ENCODE assay signal across 6 cellular contexts in the genomic region with DNA sequence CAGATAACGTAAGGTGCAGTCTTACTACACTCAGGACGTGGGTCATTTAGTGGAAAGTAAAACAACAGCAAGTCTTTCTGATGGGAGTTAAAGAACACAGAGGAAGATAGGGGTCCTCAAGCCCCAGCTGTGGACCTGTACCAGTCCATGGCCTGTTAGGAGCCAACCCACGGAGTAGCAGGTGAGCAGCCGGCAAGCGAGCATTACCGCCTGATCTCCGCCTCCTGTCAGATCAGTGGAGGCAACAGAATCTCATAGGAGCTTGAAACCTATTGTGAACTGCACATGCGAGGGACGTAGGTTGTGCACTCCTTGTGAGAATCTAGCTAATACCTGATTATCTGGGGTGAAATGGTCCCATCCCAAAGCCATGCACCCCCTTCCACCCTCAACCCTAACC.
"Had no signal": no experiment of that assay in that cellular context is flagged by ENCODE, and none has a peak within 500 bp of the region (broad histone marks: within the 10 kb centered on the region; RNA-seq: fewer than 3 reads in every experiment).

No MANE protein-coding gene starts in this region.

- FAIRE-seq: HepG2, HTR-8/SVneo, K562 had no signal

- H3K27me3 Mint-ChIP-seq: IgD-negative memory B cell had no signal

- ATAC-seq: HepG2, K562 had no signal

- H3K27ac Mint-ChIP-seq: IgD-negative memory B cell had no signal

- H3K4me3 Mint-ChIP-seq: IgD-negative memory B cell had no signal

- DNase-seq: IMR-90 had no signal

- H3K27ac ChIP-seq: HL-60 had no signal

- H3K4me3 ChIP-seq: K562 had no signal
